In the genomic region with DNA sequence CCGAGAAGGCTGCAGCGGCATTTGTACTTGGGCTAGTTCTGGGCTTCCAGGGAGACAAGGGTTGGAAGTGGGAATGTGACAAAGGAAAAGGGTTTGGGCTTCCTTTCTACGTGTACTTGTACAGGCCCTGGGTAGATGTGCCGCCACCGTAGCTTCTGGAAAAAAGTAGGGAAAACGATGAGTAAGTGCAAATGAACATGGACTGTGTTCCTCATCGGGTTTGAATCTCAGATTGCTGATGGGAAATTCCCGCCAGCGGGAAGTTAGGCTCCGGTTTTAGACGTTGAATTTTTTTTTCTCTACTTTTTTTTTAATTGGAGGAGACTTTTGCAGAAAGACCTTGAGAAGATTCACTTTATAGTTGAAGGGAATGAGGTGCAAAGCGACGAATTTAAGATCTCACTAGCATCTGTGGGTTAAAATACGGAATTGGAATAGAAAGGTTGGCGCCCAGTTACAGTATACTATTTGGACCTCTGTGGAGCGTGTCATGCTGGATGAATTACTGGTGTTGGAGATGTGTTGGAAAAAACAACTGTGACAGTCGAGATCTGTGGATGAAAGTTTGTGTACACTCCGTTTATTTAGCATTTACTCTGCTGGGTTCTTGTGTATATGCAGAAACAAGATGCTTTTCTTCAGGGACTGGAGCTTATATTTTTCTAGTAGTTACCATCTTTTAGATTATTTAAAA, we compare ENCODE assay signal across 8 cellular contexts. TPM values are rescaled to one million over a fixed set of nuclear protein-coding genes. Genes with fewer than 3 reads are reported as not detected.
DNase-seq lines count a peak whose midpoint lies in the region; TF ChIP-seq lines count a peak whose summit lies in the region.

No MANE protein-coding gene starts in this region.

- H3K79me2 ChIP-seq in SU-DHL-6 (ENCODE audit: insufficient read depth, low read length) = peaks cover 59% of the 10 kb centered on the region

- no peak overlapping the region for H2AFZ ChIP-seq in SU-DHL-6 (ENCODE audit: low read depth, low read length, severe bottlenecking)

- peaks cover 12% of the 10 kb centered on the region for H3K36me3 Mint-ChIP-seq in progenitor cell of endocrine pancreas (ENCODE audit: insufficient read depth)

- no peaks in the 10 kb centered on the region for H3K27me3 Mint-ChIP-seq in progenitor cell of endocrine pancreas

- no peaks in the 10 kb centered on the region for H3K9me3 Mint-ChIP-seq in progenitor cell of endocrine pancreas (ENCODE audit: low read depth)

- H3F3A ChIP-seq in SU-DHL-6 (ENCODE audit: insufficient read depth) = no peaks in the 10 kb centered on the region

- H3K4me2 ChIP-seq in SU-DHL-6 (ENCODE audit: low read depth, low read length, poor library complexity, severe bottlenecking) = peak overlapping the region; percentile 97

- DNase-seq in stimulated activated CD8-positive, alpha-beta memory T cell treated with anti-CD3 and anti-CD28 coated beads, Interleukin-12 subunit alpha, Interleukin-12 subunit beta, amount 100 ng/mL, for 4 hours (ENCODE audit: low read depth) = peak; percentile 6
- no peak for DNase-seq in stimulated activated CD8-positive, alpha-beta memory T cell treated with anti-CD3 and anti-CD28 coated beads, Interleukin-4, amount 100 ng/mL, for 48 hours
- peak; percentile 37 for DNase-seq in fibroblast of the aortic adventitia (ENCODE audit: low read depth)
- no peak for DNase-seq in progenitor cell of endocrine pancreas (ENCODE audit: low spot score, unreplicated experiment)
- DNase-seq in ureter (ENCODE audit: low spot score) = no peak
- no peak for DNase-seq in NCI-H524 (lab: John Stamatoyannopoulos, UW)
- no peak for DNase-seq in KG1 (lab: John Stamatoyannopoulos, UW)

- peaks cover 46% of the 10 kb centered on the region for H3K4me1 Mint-ChIP-seq in progenitor cell of endocrine pancreas (ENCODE audit: low read depth)

- no peak for TF ChIP-seq CTCF in SU-DHL-6 (IDR thresholded peaks at IDR 0.05; ENCODE audit: insufficient read depth, low read length, poor library complexity, severe bottlenecking)
- TF ChIP-seq CTCF in fibroblast of the aortic adventitia (IDR thresholded peaks at IDR 0.05; ENCODE audit: insufficient read depth, low read length) = no peak
- TF ChIP-seq CTCF in progenitor cell of endocrine pancreas (IDR thresholded peaks at IDR 0.05; ENCODE audit: unreplicated experiment) = no peak

- H3K27ac ChIP-seq in SU-DHL-6 (ENCODE audit: low read depth, low read length) = peak overlapping the region; percentile 85

- peaks cover 38% of the 10 kb centered on the region for H3K36me3 ChIP-seq in SU-DHL-6 (ENCODE audit: low read length)

- peak overlapping the region; percentile 93 for H3K9ac ChIP-seq in SU-DHL-6 (ENCODE audit: low read length)

- H3K4me3 ChIP-seq in SU-DHL-6 (ENCODE audit: insufficient read depth, low read length, poor library complexity, severe bottlenecking) (peak overlapping the region; percentile 97), fibroblast of the aortic adventitia (ENCODE audit: low read depth, low read length) (peak overlapping the region; percentile 97)

- H4K20me1 ChIP-seq in SU-DHL-6 (ENCODE audit: low read depth, low read length) = peaks cover 51% of the 10 kb centered on the region

- no peaks in the 10 kb centered on the region for H3K27me3 ChIP-seq in SU-DHL-6 (ENCODE audit: low read length)

- H3K9me2 ChIP-seq in SU-DHL-6 (replicated peaks; ENCODE audit: insufficient read depth, low read length) = no peaks in the 10 kb centered on the region

- peak overlapping the region; percentile 89 for H3K4me3 Mint-ChIP-seq in progenitor cell of endocrine pancreas (ENCODE audit: low read depth)

- H3K27ac Mint-ChIP-seq in progenitor cell of endocrine pancreas = peak overlapping the region; percentile 95

- no peaks in the 10 kb centered on the region for H3K9me3 ChIP-seq in SU-DHL-6 (ENCODE audit: insufficient read depth, low read length)

RNA-seq across cellular contexts. Expression of a gene that starts 1.3 kb away (rescaled TPM):
- total RNA-seq in fibroblast of the aortic adventitia (ENCODE audit: low replicate concordance) (161 and 239 TPM in 2 replicates), progenitor cell of endocrine pancreas (220 and 226 TPM in 2 replicates), ureter (209 TPM)

RNA-seq across cellular contexts. Expression of a gene that starts 14.6 kb away (rescaled TPM):
- total RNA-seq in fibroblast of the aortic adventitia (ENCODE audit: low replicate concordance) (28.6 and 66.6 TPM in 2 replicates), progenitor cell of endocrine pancreas (93.8 and 108 TPM in 2 replicates), ureter (88.6 TPM)

Comparison
In these comparisons a context has a peak if more than half of its experiments do, and no peak if none do; other contexts are left out.
1. DNase-seq: peak in stimulated activated CD8-positive, alpha-beta memory T cell treated with anti-CD3 and anti-CD28 coated beads, Interleukin-12 subunit alpha, Interleukin-12 subunit beta, amount 100 ng/mL, for 4 hours (single experiment) and fibroblast of the aortic adventitia (single experiment); none in stimulated activated CD8-positive, alpha-beta memory T cell treated with anti-CD3 and anti-CD28 coated beads, Interleukin-4, amount 100 ng/mL, for 48 hours (single experiment), progenitor cell of endocrine pancreas (single experiment), ureter (single experiment), NCI-H524 (0 of 2) and KG1 (single experiment).